ENCODE assay signal across 10 cellular contexts in the genomic region with DNA sequence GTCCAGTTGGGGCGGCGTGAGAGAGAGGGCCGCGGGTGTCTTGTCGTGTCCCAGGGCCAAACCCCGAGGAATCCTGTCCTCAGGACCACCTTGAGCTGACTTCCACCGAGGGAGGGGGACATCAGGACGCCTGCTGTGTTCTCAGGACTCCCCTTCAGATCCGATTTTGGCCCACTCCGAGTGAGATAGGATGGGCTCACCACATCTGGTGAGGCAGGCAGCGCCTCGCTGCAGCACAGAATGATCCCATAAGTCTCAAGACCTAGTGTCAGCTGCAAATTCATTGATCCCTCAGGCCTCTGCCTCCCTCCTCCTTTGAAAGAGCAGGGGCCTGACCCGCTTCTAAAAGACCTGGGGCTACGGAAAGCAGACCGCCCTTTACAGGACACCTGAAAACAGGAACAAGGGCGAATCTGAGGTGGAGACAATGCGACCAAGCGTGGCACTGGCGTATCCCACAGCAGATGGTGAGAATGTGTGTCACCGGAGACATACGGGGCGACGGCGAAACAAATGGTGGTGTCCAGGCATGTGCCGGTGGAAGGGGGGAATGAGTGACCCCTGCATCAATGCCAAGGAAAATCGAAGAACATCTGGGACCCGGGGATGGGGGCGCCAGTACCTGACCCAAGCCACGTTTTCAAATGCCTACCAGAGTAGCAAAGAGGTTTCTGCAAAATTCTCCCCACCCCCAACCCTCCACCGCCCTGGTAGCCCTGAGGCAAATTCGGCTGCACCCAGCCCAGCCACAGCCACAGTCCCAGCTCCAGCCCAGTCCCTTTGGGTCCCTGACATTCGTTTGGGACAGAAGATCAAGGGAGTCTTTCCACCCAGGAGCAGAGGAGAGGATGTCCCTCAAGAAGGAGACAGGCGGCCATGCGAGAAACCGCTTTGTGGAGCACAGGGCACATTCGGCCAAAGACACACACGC.
DNase-seq lines count a peak whose midpoint lies in the region; ATAC-seq and TF ChIP-seq lines count a peak whose summit lies in the region.
"Had no signal": no experiment of that assay in that cellular context is flagged by ENCODE, and none has a peak within 500 bp of the region (broad histone marks: within the 10 kb centered on the region; RNA-seq: fewer than 3 reads in every experiment).

No MANE protein-coding gene starts in this region.

- H3K4me2 ChIP-seq in neural cell (ENCODE audit: low read length), result no peak overlapping the region

- H3K9me2 ChIP-seq in neural cell (ENCODE audit: insufficient read depth, low read length), result no peaks in the 10 kb centered on the region

- H2AFZ ChIP-seq in neural cell (ENCODE audit: low read depth, low read length), result no peak overlapping the region

- TF ChIP-seq CTCF in AG10803 (conservative IDR thresholded peaks at IDR 0.05; ENCODE audit: low read length) (no peak), cardiac fibroblast (IDR thresholded peaks at IDR 0.05; ENCODE audit: low read depth, low read length) (no peak), neural cell (IDR thresholded peaks at IDR 0.05; ENCODE audit: poor library complexity, severe bottlenecking) (no peak), tibial nerve (IDR thresholded peaks at IDR 0.05) (no peak)

- no peak for DNase-seq in AG10803 (ENCODE audit: low read depth)
- DNase-seq in cardiac fibroblast (ENCODE audit: low read depth in 2 of 2), result no peak
- DNase-seq in tibial nerve (ENCODE audit: low spot score in 2 of 2), result no peak
- no peak for DNase-seq in MV-4-11 (lab: John Stamatoyannopoulos, UW)
- no peak for DNase-seq in DMS53 treated with DMSO at 0.1 percent for 48 hours (lab: John Stamatoyannopoulos, UW; ENCODE audit: unreplicated experiment)
- DNase-seq: NCI-H2081 treated with DMSO at 0.1 percent for 48 hours had no signal

- H3K4me1 ChIP-seq in tibial nerve, result peaks cover 0 to 53% (median 19%) of the 10 kb centered on the region in 4 donors

- TF ChIP-seq POLR2A in tibial nerve (IDR thresholded peaks at IDR 0.05), result no peak

- H3K27ac ChIP-seq in neural cell (ENCODE audit: low read length) (no peak overlapping the region), tibial nerve (no peak overlapping the region)

- H3F3A ChIP-seq in neural cell (ENCODE audit: insufficient read depth, low read length, poor library complexity, severe bottlenecking), result no peaks in the 10 kb centered on the region

- TF ChIP-seq RAD21 in neural cell (conservative IDR thresholded peaks at IDR 0.05), result no peak

- peak; percentile 26 for ATAC-seq in GM19351 (IDR thresholded peaks at IDR 0.05; ENCODE audit: unreplicated experiment)
- ATAC-seq in GM21423 (IDR thresholded peaks at IDR 0.05; ENCODE audit: unreplicated experiment), result no peak

- TF ChIP-seq EP300 in neural cell (conservative IDR thresholded peaks at IDR 0.05; ENCODE audit: poor library complexity, severe bottlenecking) (no peak), tibial nerve (IDR thresholded peaks at IDR 0.05) (no peak)

- H3K4me3 ChIP-seq in AG10803 (ENCODE audit: low read length) (peak overlapping the region; percentile 39), cardiac fibroblast (replicated peaks in 1 of 2; ENCODE audit: low read depth in 2 of 2, low read length in 2 of 2) (peak overlapping the region; percentile 4 to 14), neural cell (ENCODE audit: low read length) (peak overlapping the region; percentile 60), tibial nerve (peak overlapping the region in 1 of 4 donors; percentile 28)

- H3K9ac ChIP-seq in neural cell (ENCODE audit: low read length), result no peak overlapping the region

- WGBS in tibial nerve, 2 donors, result 73 to 76% methylated on average over 27 to 31 of the region's 37 CpGs

- H3K79me2 ChIP-seq in neural cell (replicated peaks; ENCODE audit: insufficient read depth, low read length), result no peaks in the 10 kb centered on the region

- no peaks in the 10 kb centered on the region for H4K20me1 ChIP-seq in neural cell (ENCODE audit: insufficient read depth)

- H3K9me3 ChIP-seq in neural cell (ENCODE audit: low read length) (no peaks in the 10 kb centered on the region), tibial nerve (no peaks in the 10 kb centered on the region)
- H3K9me3 ChIP-seq: upper lobe of left lung had no signal

- H3K36me3 ChIP-seq in neural cell (ENCODE audit: insufficient read depth, low read length), result no peaks in the 10 kb centered on the region
- no peaks in the 10 kb centered on the region for H3K36me3 ChIP-seq in tibial nerve
- H3K36me3 ChIP-seq: upper lobe of left lung had no signal

- H3K27me3 ChIP-seq in neural cell (ENCODE audit: insufficient read depth, low read depth, low read length), result no peaks in the 10 kb centered on the region
- H3K27me3 ChIP-seq in tibial nerve, result peaks cover 0 to 30% of the 10 kb centered on the region in 2 donors

TF ChIP-seq in neural cell, 6 proteins besides CTCF, POLR2A, EP300 and RAD21:
- TF ChIP-seq MXI1 (conservative IDR thresholded peaks at IDR 0.05; ENCODE audit: poor library complexity, severe bottlenecking) (no peak), SMC3 (conservative IDR thresholded peaks at IDR 0.05; ENCODE audit: poor library complexity) (no peak), EZH2 (IDR thresholded peaks at IDR 0.05; ENCODE audit: borderline replicate concordance, insufficient read depth, low read length, poor library complexity, severe bottlenecking) (no peak), TAF1 (IDR thresholded peaks at IDR 0.05; ENCODE audit: low read depth) (no peak), POLR2AphosphoS5 (IDR thresholded peaks at IDR 0.05) (no peak)
- TF ChIP-seq, protein P1, sequence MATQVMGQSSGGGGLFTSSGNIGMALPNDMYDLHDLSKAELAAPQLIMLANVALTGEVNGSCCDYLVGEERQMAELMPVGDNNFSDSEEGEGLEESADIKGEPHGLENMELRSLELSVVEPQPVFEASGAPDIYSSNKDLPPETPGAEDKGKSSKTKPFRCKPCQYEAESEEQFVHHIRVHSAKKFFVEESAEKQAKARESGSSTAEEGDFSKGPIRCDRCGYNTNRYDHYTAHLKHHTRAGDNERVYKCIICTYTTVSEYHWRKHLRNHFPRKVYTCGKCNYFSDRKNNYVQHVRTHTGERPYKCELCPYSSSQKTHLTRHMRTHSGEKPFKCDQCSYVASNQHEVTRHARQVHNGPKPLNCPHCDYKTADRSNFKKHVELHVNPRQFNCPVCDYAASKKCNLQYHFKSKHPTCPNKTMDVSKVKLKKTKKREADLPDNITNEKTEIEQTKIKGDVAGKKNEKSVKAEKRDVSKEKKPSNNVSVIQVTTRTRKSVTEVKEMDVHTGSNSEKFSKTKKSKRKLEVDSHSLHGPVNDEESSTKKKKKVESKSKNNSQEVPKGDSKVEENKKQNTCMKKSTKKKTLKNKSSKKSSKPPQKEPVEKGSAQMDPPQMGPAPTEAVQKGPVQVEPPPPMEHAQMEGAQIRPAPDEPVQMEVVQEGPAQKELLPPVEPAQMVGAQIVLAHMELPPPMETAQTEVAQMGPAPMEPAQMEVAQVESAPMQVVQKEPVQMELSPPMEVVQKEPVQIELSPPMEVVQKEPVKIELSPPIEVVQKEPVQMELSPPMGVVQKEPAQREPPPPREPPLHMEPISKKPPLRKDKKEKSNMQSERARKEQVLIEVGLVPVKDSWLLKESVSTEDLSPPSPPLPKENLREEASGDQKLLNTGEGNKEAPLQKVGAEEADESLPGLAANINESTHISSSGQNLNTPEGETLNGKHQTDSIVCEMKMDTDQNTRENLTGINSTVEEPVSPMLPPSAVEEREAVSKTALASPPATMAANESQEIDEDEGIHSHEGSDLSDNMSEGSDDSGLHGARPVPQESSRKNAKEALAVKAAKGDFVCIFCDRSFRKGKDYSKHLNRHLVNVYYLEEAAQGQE (IDR thresholded peaks at IDR 0.05; ENCODE audit: borderline replicate concordance), result no peak
TF ChIP-seq in neural cell: peak in this region for 0.
